Comparison of ENCODE assay signal across 1 cellular context in the genomic region with DNA sequence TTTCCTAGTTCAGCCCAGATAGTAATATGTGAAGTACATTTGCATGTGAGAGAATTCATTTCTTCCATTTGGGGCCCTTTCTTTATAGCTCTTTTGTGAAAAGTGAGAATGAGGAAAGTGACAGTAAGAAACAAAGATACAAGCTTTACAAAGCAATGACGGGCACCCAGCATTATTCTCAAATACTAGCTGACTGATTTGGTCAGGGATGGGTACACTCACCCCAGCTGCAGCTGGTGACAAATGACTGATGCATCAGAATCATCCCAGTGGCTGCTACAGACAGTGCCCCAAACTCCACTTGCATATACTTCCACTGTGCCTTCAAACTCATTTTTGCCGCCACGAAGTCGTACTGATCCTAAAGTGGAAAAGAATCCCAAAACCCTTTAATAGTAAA.
TF ChIP-seq lines count a peak whose summit lies in the region.

No MANE protein-coding gene starts in this region.

TF ChIP-seq in GM12878, 131 proteins besides CTCF, POLR2A, EP300 and RAD21:
- no peak for TF ChIP-seq SIX5 (IDR thresholded peaks at IDR 0.05; ENCODE audit: low read depth, low read length, severe bottlenecking)
- TF ChIP-seq YY1 (IDR thresholded peaks at IDR 0.05; ENCODE audit: low read depth, low read length): no peak
- TF ChIP-seq RUNX3 (IDR thresholded peaks at IDR 0.05; ENCODE audit: low read length): no peak
- TF ChIP-seq POLR2AphosphoS5 (IDR thresholded peaks at IDR 0.05; ENCODE audit: low read length): no peak
- no peak for TF ChIP-seq IKZF1 (conservative IDR thresholded peaks at IDR 0.05)
- TF ChIP-seq, protein P1, sequence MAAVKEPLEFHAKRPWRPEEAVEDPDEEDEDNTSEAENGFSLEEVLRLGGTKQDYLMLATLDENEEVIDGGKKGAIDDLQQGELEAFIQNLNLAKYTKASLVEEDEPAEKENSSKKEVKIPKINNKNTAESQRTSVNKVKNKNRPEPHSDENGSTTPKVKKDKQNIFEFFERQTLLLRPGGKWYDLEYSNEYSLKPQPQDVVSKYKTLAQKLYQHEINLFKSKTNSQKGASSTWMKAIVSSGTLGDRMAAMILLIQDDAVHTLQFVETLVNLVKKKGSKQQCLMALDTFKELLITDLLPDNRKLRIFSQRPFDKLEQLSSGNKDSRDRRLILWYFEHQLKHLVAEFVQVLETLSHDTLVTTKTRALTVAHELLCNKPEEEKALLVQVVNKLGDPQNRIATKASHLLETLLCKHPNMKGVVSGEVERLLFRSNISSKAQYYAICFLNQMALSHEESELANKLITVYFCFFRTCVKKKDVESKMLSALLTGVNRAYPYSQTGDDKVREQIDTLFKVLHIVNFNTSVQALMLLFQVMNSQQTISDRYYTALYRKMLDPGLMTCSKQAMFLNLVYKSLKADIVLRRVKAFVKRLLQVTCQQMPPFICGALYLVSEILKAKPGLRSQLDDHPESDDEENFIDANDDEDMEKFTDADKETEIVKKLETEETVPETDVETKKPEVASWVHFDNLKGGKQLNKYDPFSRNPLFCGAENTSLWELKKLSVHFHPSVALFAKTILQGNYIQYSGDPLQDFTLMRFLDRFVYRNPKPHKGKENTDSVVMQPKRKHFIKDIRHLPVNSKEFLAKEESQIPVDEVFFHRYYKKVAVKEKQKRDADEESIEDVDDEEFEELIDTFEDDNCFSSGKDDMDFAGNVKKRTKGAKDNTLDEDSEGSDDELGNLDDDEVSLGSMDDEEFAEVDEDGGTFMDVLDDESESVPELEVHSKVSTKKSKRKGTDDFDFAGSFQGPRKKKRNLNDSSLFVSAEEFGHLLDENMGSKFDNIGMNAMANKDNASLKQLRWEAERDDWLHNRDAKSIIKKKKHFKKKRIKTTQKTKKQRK (IDR thresholded peaks at IDR 0.05; ENCODE audit: low read depth, low read length): no peak
- TF ChIP-seq SKIL (IDR thresholded peaks at IDR 0.05; ENCODE audit: low read depth, poor library complexity, severe bottlenecking): no peak
- no peak for TF ChIP-seq IKZF2 (IDR thresholded peaks at IDR 0.05)
- no peak for TF ChIP-seq HDAC6 (IDR thresholded peaks at IDR 0.05; ENCODE audit: unreplicated experiment)
- TF ChIP-seq HDAC2 (IDR thresholded peaks at IDR 0.05): no peak
- TF ChIP-seq MEF2A (IDR thresholded peaks at IDR 0.05; ENCODE audit: insufficient read depth, low read depth, low read length): no peak
- TF ChIP-seq, protein P2, sequence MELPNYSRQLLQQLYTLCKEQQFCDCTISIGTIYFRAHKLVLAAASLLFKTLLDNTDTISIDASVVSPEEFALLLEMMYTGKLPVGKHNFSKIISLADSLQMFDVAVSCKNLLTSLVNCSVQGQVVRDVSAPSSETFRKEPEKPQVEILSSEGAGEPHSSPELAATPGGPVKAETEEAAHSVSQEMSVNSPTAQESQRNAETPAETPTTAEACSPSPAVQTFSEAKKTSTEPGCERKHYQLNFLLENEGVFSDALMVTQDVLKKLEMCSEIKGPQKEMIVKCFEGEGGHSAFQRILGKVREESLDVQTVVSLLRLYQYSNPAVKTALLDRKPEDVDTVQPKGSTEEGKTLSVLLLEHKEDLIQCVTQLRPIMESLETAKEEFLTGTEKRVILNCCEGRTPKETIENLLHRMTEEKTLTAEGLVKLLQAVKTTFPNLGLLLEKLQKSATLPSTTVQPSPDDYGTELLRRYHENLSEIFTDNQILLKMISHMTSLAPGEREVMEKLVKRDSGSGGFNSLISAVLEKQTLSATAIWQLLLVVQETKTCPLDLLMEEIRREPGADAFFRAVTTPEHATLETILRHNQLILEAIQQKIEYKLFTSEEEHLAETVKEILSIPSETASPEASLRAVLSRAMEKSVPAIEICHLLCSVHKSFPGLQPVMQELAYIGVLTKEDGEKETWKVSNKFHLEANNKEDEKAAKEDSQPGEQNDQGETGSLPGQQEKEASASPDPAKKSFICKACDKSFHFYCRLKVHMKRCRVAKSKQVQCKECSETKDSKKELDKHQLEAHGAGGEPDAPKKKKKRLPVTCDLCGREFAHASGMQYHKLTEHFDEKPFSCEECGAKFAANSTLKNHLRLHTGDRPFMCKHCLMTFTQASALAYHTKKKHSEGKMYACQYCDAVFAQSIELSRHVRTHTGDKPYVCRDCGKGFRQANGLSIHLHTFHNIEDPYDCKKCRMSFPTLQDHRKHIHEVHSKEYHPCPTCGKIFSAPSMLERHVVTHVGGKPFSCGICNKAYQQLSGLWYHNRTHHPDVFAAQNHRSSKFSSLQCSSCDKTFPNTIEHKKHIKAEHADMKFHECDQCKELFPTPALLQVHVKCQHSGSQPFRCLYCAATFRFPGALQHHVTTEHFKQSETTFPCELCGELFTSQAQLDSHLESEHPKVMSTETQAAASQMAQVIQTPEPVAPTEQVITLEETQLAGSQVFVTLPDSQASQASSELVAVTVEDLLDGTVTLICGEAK (IDR thresholded peaks at IDR 0.05; ENCODE audit: borderline replicate concordance): no peak
- no peak for TF ChIP-seq ZSCAN29 (IDR thresholded peaks at IDR 0.05)
- TF ChIP-seq ATF2 (IDR thresholded peaks at IDR 0.05; ENCODE audit: low read length): no peak
